In genomic region chr19:35716735-35716984, GRCh38 we compare ENCODE assay signal across 6 cellular contexts. TPM values are rescaled to one million over a fixed set of nuclear protein-coding genes. Genes with fewer than 3 reads are reported as not detected.
DNase-seq lines count a peak whose midpoint lies in the region; ATAC-seq and TF ChIP-seq lines count a peak whose summit lies in the region.

No MANE protein-coding gene starts in this region.

- H3K9ac ChIP-seq in Karpas-422 (ENCODE audit: low read length) = peak overlapping the region; percentile 87

- intact Hi-C loops in stomach (cut with DNase I; ENCODE audit: low total_unique reads) = loop anchor here (10.0 kb wide), 1 partner anchor 172 kb away; the partner anchor contains the start of gene TMEM147

- ATAC-seq in GM18873 (IDR thresholded peaks at IDR 0.05; ENCODE audit: low FRiP score, unreplicated experiment) = peak; percentile 10
- no peak for ATAC-seq in HG03159 (IDR thresholded peaks at IDR 0.05; ENCODE audit: unreplicated experiment)

- peaks cover 22% of the 10 kb centered on the region for H3K79me2 ChIP-seq in Karpas-422 (ENCODE audit: low read length)

- H3K36me3 ChIP-seq in Karpas-422 (ENCODE audit: insufficient read depth, low read length) = peaks cover 10% of the 10 kb centered on the region
- H3K36me3 ChIP-seq in stomach = peaks cover 12 to 23% (median 22%) of the 10 kb centered on the region in 4 donors

- H3K4me2 ChIP-seq in Karpas-422 (ENCODE audit: low read depth, low read length, poor library complexity, severe bottlenecking) = peak overlapping the region; percentile 85

- no peak for TF ChIP-seq POLR2A in stomach (IDR thresholded peaks at IDR 0.05)

- H3K4me1 ChIP-seq in Karpas-422 (ENCODE audit: low read length) = peaks cover 24% of the 10 kb centered on the region
- H3K4me1 ChIP-seq in stomach = peaks cover 25 to 50% (median 41%) of the 10 kb centered on the region in 4 donors

- H3K27ac ChIP-seq in Karpas-422 (ENCODE audit: low read length) (peak overlapping the region; percentile 47), stomach (peak overlapping the region; percentile 84 to 95 (median 94))

- H3K9me3 ChIP-seq in Karpas-422 (ENCODE audit: low read length) = no peaks in the 10 kb centered on the region
- no peaks in the 10 kb centered on the region for H3K9me3 ChIP-seq in stomach

- 0 to 2% (median 1%) methylated on average over 11 to 20 of the region's 20 CpGs for WGBS in stomach, 5 donors

- TF ChIP-seq CTCF in fibroblast of villous mesenchyme (IDR thresholded peaks at IDR 0.05; ENCODE audit: insufficient read depth, low read depth, low read length) = no peak
- no peak for TF ChIP-seq CTCF in stomach (IDR thresholded peaks at IDR 0.05)

- no peak for TF ChIP-seq EP300 in stomach (IDR thresholded peaks at IDR 0.05)

- peak; percentile 87 for DNase-seq in Karpas-422
- no peak for DNase-seq in fibroblast of villous mesenchyme (ENCODE audit: low read depth)
- DNase-seq in stomach = no peak
- no peak for DNase-seq in AG08395 (ENCODE audit: low spot score)

- H4K20me1 ChIP-seq in Karpas-422 (ENCODE audit: insufficient read depth, low read depth, low read length) = peaks cover 26% of the 10 kb centered on the region; the same call in 1 of the 2 replicates

- peak overlapping the region; percentile 88 for H3K4me3 ChIP-seq in Karpas-422 (ENCODE audit: low read length)
- H3K4me3 ChIP-seq in fibroblast of villous mesenchyme (ENCODE audit: low read depth, low read length) = peak overlapping the region; percentile 84
- peak overlapping the region; percentile 93 to 98 (median 95) for H3K4me3 ChIP-seq in stomach

- peak overlapping the region; percentile 75; the same call in 1 of the 2 replicates for H2AFZ ChIP-seq in Karpas-422 (ENCODE audit: low read length)

- H3K27me3 ChIP-seq in Karpas-422 (ENCODE audit: low read length) (no peaks in the 10 kb centered on the region), stomach (no peaks in the 10 kb centered on the region)

- no peaks in the 10 kb centered on the region for H3K9me2 ChIP-seq in Karpas-422 (replicated peaks; ENCODE audit: insufficient read depth, low read length)

RNA-seq across cellular contexts. Expression of gene KMT2B, which starts 1.1 kb away (rescaled TPM):
- 15.3 and 21.4 TPM in 2 replicates for total RNA-seq in Karpas-422 (2014; rRNA removed; shearing (Covaris generic); ENCODE audit: low replicate concordance)
- 5.6 and 7.4 TPM in 2 replicates for total RNA-seq in fibroblast of villous mesenchyme
- 10 to 100 TPM in 4 of 5 donors, 1 to 10 TPM in 1; 8.3 to 92.4 (median 24.9) TPM for total RNA-seq in stomach
- polyA plus RNA-seq in stomach = 10 to 100 TPM; 13.9 to 22.6 (median 15.1) TPM

RNA-seq across cellular contexts. Expression of gene ZBTB32, which starts 12.3 kb away (rescaled TPM):
- not detected in 2 replicates for total RNA-seq in Karpas-422 (2014; rRNA removed; shearing (Covaris generic); ENCODE audit: low replicate concordance)
- total RNA-seq in fibroblast of villous mesenchyme (not detected in 2 replicates), stomach (1 to 10 TPM in 1 of 5 donors, not detected in 4; 8.2 TPM)
- under 1 TPM in 2 of 3 donors, not detected in 1; 0.43 to 0.46 TPM for polyA plus RNA-seq in stomach

RNA-seq across cellular contexts. Expression of gene IGFLR1, which starts 25.6 kb away (rescaled TPM):
- 1.5 and 15.2 TPM in 2 replicates for total RNA-seq in Karpas-422 (2014; rRNA removed; shearing (Covaris generic); ENCODE audit: low replicate concordance)
- 0.43 and 0.64 TPM in 2 replicates for total RNA-seq in fibroblast of villous mesenchyme
- 10 to 100 TPM in 2 of 5 donors, 1 to 10 TPM in 3; 3.6 to 36.8 (median 9.0) TPM for total RNA-seq in stomach
- polyA plus RNA-seq in stomach = 10 to 100 TPM in 1 of 3 donors, 1 to 10 TPM in 2; 6.4 to 15.6 (median 9.8) TPM

RNA-seq across cellular contexts. Expression of gene U2AF1L4, which starts 28.6 kb away (rescaled TPM):
- total RNA-seq in Karpas-422 (2014; rRNA removed; shearing (Covaris generic); ENCODE audit: low replicate concordance) = 31.7 and 50.4 TPM in 2 replicates
- total RNA-seq in fibroblast of villous mesenchyme (4.7 and 5.8 TPM in 2 replicates), stomach (10 to 100 TPM; 11.4 to 98.0 (median 57.1) TPM)
- 10 to 100 TPM; 27.6 to 53.0 (median 44.8) TPM for polyA plus RNA-seq in stomach

RNA-seq across cellular contexts. Expression of gene PSENEN, which starts 28.8 kb away (rescaled TPM):
- 47.7 and 112 TPM in 2 replicates for total RNA-seq in Karpas-422 (2014; rRNA removed; shearing (Covaris generic); ENCODE audit: low replicate concordance)
- 14.7 and 18.7 TPM in 2 replicates for total RNA-seq in fibroblast of villous mesenchyme
- total RNA-seq in stomach = 10 to 100 TPM in 3 of 5 donors, 1 to 10 TPM in 1, not detected in 1; 9.3 to 58.0 (median 32.2) TPM
- 100 to 1,000 TPM in 1 of 3 donors, 10 to 100 TPM in 2; 49.2 to 101 (median 51.0) TPM for polyA plus RNA-seq in stomach
